18 cellular contexts compared by ENCODE assay signal in the genomic region with DNA sequence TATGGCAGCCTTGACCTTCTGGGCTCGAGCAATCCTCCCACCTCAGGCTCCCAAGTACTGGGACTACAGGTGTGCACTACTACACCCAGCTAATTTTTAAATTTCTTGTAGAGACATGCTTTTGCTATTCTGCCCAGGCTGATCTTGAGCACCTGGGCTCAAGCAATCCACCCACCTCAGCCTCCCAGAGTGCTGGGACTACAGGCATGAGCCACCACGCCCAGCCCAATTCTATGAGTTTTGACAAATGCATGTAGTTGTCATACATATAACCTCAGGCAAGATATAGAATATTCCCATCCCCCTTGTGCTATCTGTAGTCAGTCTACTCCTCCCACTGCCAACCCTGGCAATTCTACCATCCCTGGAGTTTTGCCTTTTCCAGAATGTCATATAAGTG. TPM values are rescaled to one million over a fixed set of nuclear protein-coding genes. Genes with fewer than 3 reads are reported as not detected.
DNase-seq lines count a peak whose midpoint lies in the region; ATAC-seq, FAIRE-seq and TF ChIP-seq lines count a peak whose summit lies in the region.
"Had no signal": no experiment of that assay in that cellular context is flagged by ENCODE, and none has a peak within 500 bp of the region (broad histone marks: within the 10 kb centered on the region; RNA-seq: fewer than 3 reads in every experiment).

No MANE protein-coding gene starts in this region.

- H2AFZ ChIP-seq in PC-3 (ENCODE audit: low read length) = no peak overlapping the region
- H2AFZ ChIP-seq: GM23248 had no signal

- POLR2A ChIA-PET in PC-3 (lab: Charles Lee; ENCODE audit: unreplicated experiment) = no interaction called here

- H3K4me3 ChIP-seq in PC-3 (ENCODE audit: low read length) (no peak overlapping the region), breast epithelium (no peak overlapping the region)
- H3K4me3 ChIP-seq: BLaER1 treated with 17β-estradiol and CSF1 and Interleukin-3, amounts not matched to agents 10 nM and 100 nM; GM23248 had no signal

- intact Hi-C loops in PC-3 (cut with micrococcal nuclease) (no loop called here), breast epithelium (cut with DNase I; ENCODE audit: low total_unique reads) (no loop called here)

- H4K20me1 ChIP-seq in PC-3 (ENCODE audit: low read length) = no peaks in the 10 kb centered on the region
- H4K20me1 ChIP-seq: BLaER1 treated with 17β-estradiol and CSF1 and Interleukin-3, amounts not matched to agents 10 nM and 100 nM had no signal

- H3K79me2 ChIP-seq in PC-3 (ENCODE audit: low read length) = no peaks in the 10 kb centered on the region

- no peak for TF ChIP-seq CTCF in PC-3 (conservative IDR thresholded peaks at IDR 0.05; ENCODE audit: low read depth, low read length)
- no peak for TF ChIP-seq CTCF in breast epithelium (IDR thresholded peaks at IDR 0.05)

- CTCF ChIA-PET in PC-3 (lab: Charles Lee) = no interaction called here

- no peak overlapping the region for H3K9ac ChIP-seq in PC-3 (ENCODE audit: low read length)
- H3K9ac ChIP-seq: BLaER1 treated with 17β-estradiol and CSF1 and Interleukin-3, amounts not matched to agents 10 nM and 100 nM; GM23248 had no signal

- no TSS peak for BruUV-seq in PC-3 (replicated peaks; lab: Mats Ljungman, UMichigan)

- DNase-seq in PC-3 (peak; percentile 19), breast epithelium (ENCODE audit: low spot score in 2 of 2) (peak; percentile 2 to 11), left lobe of liver (ENCODE audit: low spot score) (peak; percentile 12), superior temporal gyrus (ENCODE audit: extremely low spot score) (no peak), GM12892 (ENCODE audit: insufficient read length) (no peak), T-helper 1 cell (no peak)
- DNase-seq: ACHN; CD4-positive, CD25-positive, alpha-beta regulatory T cell; DMS53; GF-D8; GM23248; H7; IMR-90 had no signal

- H3K36me3 ChIP-seq in PC-3 (ENCODE audit: low read depth, low read length) (no peaks in the 10 kb centered on the region), breast epithelium (no peaks in the 10 kb centered on the region)
- H3K36me3 ChIP-seq: BLaER1 treated with 17β-estradiol and CSF1 and Interleukin-3, amounts not matched to agents 10 nM and 100 nM had no signal

- no peak for FAIRE-seq in GM12892 (lab: Jason Lieb, UNC)
- FAIRE-seq: GM18507 had no signal

- 0 out of 2 replicates have a peak, but pooled peaks cover 3% of the 10 kb centered on the region for H3K4me1 ChIP-seq in PC-3 (ENCODE audit: insufficient read depth, low read length)
- no peaks in the 10 kb centered on the region for H3K4me1 ChIP-seq in breast epithelium

- H3K4me2 ChIP-seq in PC-3 (ENCODE audit: low read length) = no peak overlapping the region
- H3K4me2 ChIP-seq: BLaER1 treated with 17β-estradiol and CSF1 and Interleukin-3, amounts not matched to agents 10 nM and 100 nM had no signal

- TF ChIP-seq POLR2A in breast epithelium (IDR thresholded peaks at IDR 0.05) (no peak), GM12892 (IDR thresholded peaks at IDR 0.05; ENCODE audit: low read depth, low read length) (no peak)

- H3F3A ChIP-seq in PC-3 (ENCODE audit: low read length, unreplicated experiment) = no peaks in the 10 kb centered on the region

- ATAC-seq in PC-3 (no peak), esophagus mucosa (peak; percentile 50), left lobe of liver (no peak), HG02973 (IDR thresholded peaks at IDR 0.05; ENCODE audit: unreplicated experiment) (no peak)

- H3K9me3 ChIP-seq in PC-3 (ENCODE audit: low read length) (no peaks in the 10 kb centered on the region), breast epithelium (no peaks in the 10 kb centered on the region)

- H3K27me3 ChIP-seq in PC-3 (ENCODE audit: low read length) (no peaks in the 10 kb centered on the region), breast epithelium (no peaks in the 10 kb centered on the region)
- H3K27me3 ChIP-seq: BLaER1 treated with 17β-estradiol and CSF1 and Interleukin-3, amounts not matched to agents 10 nM and 100 nM had no signal

- no peak overlapping the region for H3K27ac ChIP-seq in PC-3 (ENCODE audit: low read length)
- H3K27ac ChIP-seq in breast epithelium = no peak overlapping the region
- H3K27ac ChIP-seq: BLaER1 treated with 17β-estradiol and CSF1 and Interleukin-3, amounts not matched to agents 10 nM and 100 nM; GM23248 had no signal

- H3K9me2 ChIP-seq in PC-3 (replicated peaks; ENCODE audit: low read length) = no peaks in the 10 kb centered on the region

RNA-seq across cellular contexts. Expression of a gene that starts 38.7 kb away (rescaled TPM):
- total RNA-seq in PC-3 (2014; rRNA removed) = 21.8 and 31.3 TPM in 2 replicates
- total RNA-seq in breast epithelium = 10 to 100 TPM in 1 of 3 donors, 1 to 10 TPM in 1, under 1 TPM in 1; 0.32 to 15.8 (median 7.9) TPM
- 113 TPM for total RNA-seq in esophagus mucosa
- total RNA-seq in left lobe of liver = 4.4 TPM
- polyA plus RNA-seq in GM12892 (2012; ENCODE audit: missing spikeins) = 0.53 TPM
- total RNA-seq: A172, GM23248, IMR-90 had no signal
- polyA plus RNA-seq: GM23248, IMR-90 had no signal

RNA-seq across cellular contexts. Expression of a gene that starts 47.2 kb away (rescaled TPM):
- 166 TPM in 2 replicates for total RNA-seq in PC-3 (2014; rRNA removed)
- total RNA-seq in breast epithelium = 100 to 1,000 TPM; 149 to 230 (median 157) TPM
- total RNA-seq in esophagus mucosa = 530 TPM
- total RNA-seq in left lobe of liver = 828 TPM
- polyA plus RNA-seq in GM12892 (2012; ENCODE audit: missing spikeins) = 44.2 TPM

Comparison
In these comparisons a context has a peak if more than half of its experiments do, and no peak if none do; other contexts are left out.
1. DNase-seq: peak in PC-3 (single experiment), breast epithelium (2 of 2) and left lobe of liver (single experiment); none in superior temporal gyrus (single experiment), GM12892 (single experiment) and T-helper 1 cell (0 of 5).